17 cellular contexts compared by ENCODE assay signal in the genomic region with DNA sequence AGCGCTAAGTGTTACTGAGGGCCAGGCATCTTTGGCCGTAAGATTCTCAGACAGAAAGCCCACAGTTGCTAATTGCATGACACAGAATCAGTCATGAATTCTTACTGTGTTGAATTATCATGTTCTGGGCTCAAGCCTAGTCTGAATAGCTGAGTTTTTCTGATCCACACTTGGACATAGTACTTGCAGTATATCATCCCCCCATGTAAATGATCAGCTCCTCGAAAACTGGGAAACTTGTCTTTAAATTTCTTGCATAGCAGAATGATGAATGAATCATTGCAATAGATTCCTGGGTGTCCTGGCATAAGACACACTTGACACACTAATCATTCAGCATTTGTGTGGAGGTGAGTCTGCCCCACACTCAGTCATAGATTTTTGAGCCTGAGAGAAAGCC. TPM values are rescaled to one million over a fixed set of nuclear protein-coding genes. Genes with fewer than 3 reads are reported as not detected.
DNase-seq lines count a peak whose midpoint lies in the region; ATAC-seq, FAIRE-seq and TF ChIP-seq lines count a peak whose summit lies in the region.
"Had no signal": no experiment of that assay in that cellular context is flagged by ENCODE, and none has a peak within 500 bp of the region (broad histone marks: within the 10 kb centered on the region; RNA-seq: fewer than 3 reads in every experiment).

No MANE protein-coding gene starts in this region.

- no peak overlapping the region for H3K9ac ChIP-seq in adipocyte (ENCODE audit: low read length)

- H3K36me3 ChIP-seq in CD8-positive, alpha-beta T cell (ENCODE audit: insufficient read depth, low read length), result no peaks in the 10 kb centered on the region
- no peaks in the 10 kb centered on the region for H3K36me3 ChIP-seq in adipocyte (ENCODE audit: control insufficient read depth, insufficient read depth, low read length, severe bottlenecking)

- TF ChIP-seq CTCF in CD8-positive, alpha-beta T cell (IDR thresholded peaks at IDR 0.05), result no peak
- no peak for TF ChIP-seq CTCF in mesothelial cell of epicardium (IDR thresholded peaks at IDR 0.05; ENCODE audit: unreplicated experiment)

- intact Hi-C loops in CD8-positive, alpha-beta T cell (cut with DNase I, micrococcal nuclease), result no loop called here

- H3K27me3 ChIP-seq in CD8-positive, alpha-beta T cell (ENCODE audit: insufficient read depth, low read length), result no peaks in the 10 kb centered on the region
- H3K27me3 ChIP-seq in adipocyte (replicated peaks; ENCODE audit: control insufficient read depth, insufficient read depth, low read length), result no peaks in the 10 kb centered on the region
- H3K27me3 ChIP-seq: stomach had no signal

- ATAC-seq in CD8-positive, alpha-beta T cell, result no peak
- ATAC-seq in HG03469 (IDR thresholded peaks at IDR 0.05; ENCODE audit: unreplicated experiment), result no peak
- no peak for ATAC-seq in HG02973 (IDR thresholded peaks at IDR 0.05; ENCODE audit: unreplicated experiment)
- ATAC-seq: K562 had no signal

- H3K4me3 ChIP-seq in CD8-positive, alpha-beta T cell (ENCODE audit: low read depth, low read length), result no peak overlapping the region
- H3K4me3 ChIP-seq in adipocyte (ENCODE audit: low read length), result peak overlapping the region; percentile 87
- H3K4me3 ChIP-seq: K562, lung had no signal

- DNase-seq in ACHN (peak; percentile 41), adipocyte (ENCODE audit: low read depth) (peak; percentile 28), mesothelial cell of epicardium (ENCODE audit: low spot score in 2 of 2, unreplicated experiment in 2 of 2) (no peak), H54 (ENCODE audit: insufficient read length, low spot score) (no peak)
- no peak for DNase-seq in CD8-positive, alpha-beta T cell
- DNase-seq in stimulated activated CD4-positive, alpha-beta T cell treated with anti-CD3 and anti-CD28 coated beads, Interleukin-1b, Interleukin-23, amount 100 ng/mL, for 48 hours, result no peak
- DNase-seq: activated CD8-positive, alpha-beta memory T cell treated with anti-CD3 and anti-CD28 coated beads, Interleukin-2, amount 50 U/mL, for 4 hours; effector CD4-positive, alpha-beta T cell; NCI-H1436 treated with DMSO at 0.1 percent for 48 hours; NCI-H524 treated with DMSO at 0.1 percent for 48 hours; RPMI8226; stomach had no signal

- FAIRE-seq in H54 (lab: Jason Lieb, UNC), result no peak
- FAIRE-seq: K562 had no signal

- H3K36me3 Mint-ChIP-seq in CD8-positive, alpha-beta T cell, result peaks cover 15% of the 10 kb centered on the region
- no peaks in the 10 kb centered on the region for H3K36me3 Mint-ChIP-seq in mesothelial cell of epicardium

- no peak overlapping the region for H3K27ac Mint-ChIP-seq in CD8-positive, alpha-beta T cell
- no peak overlapping the region for H3K27ac Mint-ChIP-seq in mesothelial cell of epicardium

- in situ Hi-C loops in ACHN (cut with HindIII; ENCODE audit: low pct_ligation_motif_present, low pct_unique_long_range_greater_than_20kb, low sequenced_read_pairs), result no loop called here

- peak overlapping the region; percentile 20 for H3K4me3 Mint-ChIP-seq in CD8-positive, alpha-beta T cell
- peak overlapping the region; percentile 77 for H3K4me3 Mint-ChIP-seq in mesothelial cell of epicardium

- H3K4me1 Mint-ChIP-seq in CD8-positive, alpha-beta T cell (ENCODE audit: low read depth), result peaks cover 39% of the 10 kb centered on the region
- peaks cover 17% of the 10 kb centered on the region for H3K4me1 Mint-ChIP-seq in mesothelial cell of epicardium

- H3K27ac ChIP-seq in CD8-positive, alpha-beta T cell (ENCODE audit: low read depth, low read length), result no peak overlapping the region
- H3K27ac ChIP-seq: C4-2B had no signal

- peaks cover 3% of the 10 kb centered on the region for H3K27me3 Mint-ChIP-seq in CD8-positive, alpha-beta T cell (ENCODE audit: low read depth)
- H3K27me3 Mint-ChIP-seq in mesothelial cell of epicardium (ENCODE audit: low read depth), result peaks cover under 1% of the 10 kb centered on the region

- no peaks in the 10 kb centered on the region for H3K9me3 Mint-ChIP-seq in CD8-positive, alpha-beta T cell
- H3K9me3 Mint-ChIP-seq in mesothelial cell of epicardium, result no peaks in the 10 kb centered on the region

- CTCF ChIA-PET in CD8-positive, alpha-beta T cell (lab: Charles Lee), result interaction anchor here (0.5 kb wide), 1 partner anchor 285 kb away, joined by 3 read pairs; no protein-coding TSS in a partner anchor

- no peak for TF ChIP-seq POLR2A in H54 (IDR thresholded peaks at IDR 0.05; ENCODE audit: low read depth, low read length)

- H3K4me1 ChIP-seq in CD8-positive, alpha-beta T cell (ENCODE audit: insufficient read depth, low read length), result peaks cover 25% of the 10 kb centered on the region
- H3K4me1 ChIP-seq in adipocyte (ENCODE audit: control insufficient read depth, insufficient read depth, low read length), result peaks cover 56% of the 10 kb centered on the region

- H3K9me3 ChIP-seq in CD8-positive, alpha-beta T cell (ENCODE audit: low read length), result no peaks in the 10 kb centered on the region
- H3K9me3 ChIP-seq in adipocyte (ENCODE audit: control insufficient read depth, low read length), result no peaks in the 10 kb centered on the region
- H3K9me3 ChIP-seq: stomach had no signal

- POLR2A ChIA-PET in CD8-positive, alpha-beta T cell (lab: Charles Lee), result no interaction called here

RNA-seq across cellular contexts. Expression of a gene that starts 2.2 kb away (rescaled TPM):
- total RNA-seq in CD8-positive, alpha-beta T cell, result 1 to 10 TPM; 2.9 to 4.0 TPM
- 6.9 to 7.4 TPM (median 7.4 TPM) in 3 replicates for total RNA-seq in mesothelial cell of epicardium

RNA-seq across cellular contexts. Expression of a gene that starts 51.9 kb away (rescaled TPM):
- total RNA-seq in CD8-positive, alpha-beta T cell, result 1 to 10 TPM in 1 of 2 experiments, under 1 TPM in 1; 0.84 to 1.0 TPM
- total RNA-seq in mesothelial cell of epicardium, result 2.2 to 2.5 TPM (median 2.3 TPM) in 3 replicates

Comparison
In these comparisons a context has a peak if more than half of its experiments do, and no peak if none do; other contexts are left out.
1. DNase-seq: peak in ACHN (single experiment) and adipocyte (single experiment); none in CD8-positive, alpha-beta T cell (0 of 7), mesothelial cell of epicardium (0 of 2), H54 (single experiment) and stimulated activated CD4-positive, alpha-beta T cell treated with anti-CD3 and anti-CD28 coated beads, Interleukin-1b, Interleukin-23, amount 100 ng/mL, for 48 hours (single experiment).